Comparison of ENCODE assay signal across 9 cellular contexts in genomic region chr7:191105-192034, GRCh38. TPM values are rescaled to one million over a fixed set of nuclear protein-coding genes. Genes with fewer than 3 reads are reported as not detected.
DNase-seq lines count a peak whose midpoint lies in the region; ATAC-seq and TF ChIP-seq lines count a peak whose summit lies in the region.
"Had no signal": no experiment of that assay in that cellular context is flagged by ENCODE, and none has a peak within 500 bp of the region (broad histone marks: within the 10 kb centered on the region; RNA-seq: fewer than 3 reads in every experiment).

No MANE protein-coding gene starts in this region.

- peaks cover 61% of the 10 kb centered on the region for H3K4me1 Mint-ChIP-seq in brain

- no peak for ATAC-seq in GM18505 (IDR thresholded peaks at IDR 0.05; ENCODE audit: unreplicated experiment)
- no peak for ATAC-seq in HG03571 (IDR thresholded peaks at IDR 0.05; ENCODE audit: unreplicated experiment)

- peak overlapping the region; percentile 91 to 96 (median 93) for H3K4me3 Mint-ChIP-seq in brain

- H3K27ac Mint-ChIP-seq in brain = peak overlapping the region; percentile 96 to 99 (median 98)

- DNase-seq in EL (peak; percentile 75), NCI-H1694 (lab: John Stamatoyannopoulos, UW) (peak; percentile 50), UCSD-AML1 (lab: John Stamatoyannopoulos, UW; ENCODE audit: unreplicated experiment) (no peak)

- peaks cover 10 to 15% (median 10%) of the 10 kb centered on the region in 3 donors for H3K36me3 ChIP-seq in skeletal muscle tissue (ENCODE audit: control insufficient read depth in 3 of 3, insufficient read depth in 3 of 3, low read length in 3 of 3)
- H3K36me3 ChIP-seq: SJSA1 had no signal

- peaks cover 2% of the 10 kb centered on the region for H3K9me3 ChIP-seq in iPS-18c (ENCODE audit: control insufficient read depth, insufficient read depth, low read length)
- H3K9me3 ChIP-seq in skeletal muscle tissue (ENCODE audit: control insufficient read depth in 3 of 3, low read length in 3 of 3) = no peaks in the 10 kb centered on the region

- H3K36me3 Mint-ChIP-seq in brain = peaks cover 13% of the 10 kb centered on the region

- H3K4me1 ChIP-seq in skeletal muscle tissue (ENCODE audit: control insufficient read depth in 3 of 3, insufficient read depth in 3 of 3, low read length in 3 of 3) = peaks cover 52 to 61% (median 55%) of the 10 kb centered on the region in 3 donors

- H3K27me3 Mint-ChIP-seq in brain = peaks cover 6% of the 10 kb centered on the region

- no peak for TF ChIP-seq POLR2A in GM18505 (IDR thresholded peaks at IDR 0.05; ENCODE audit: borderline replicate concordance, extremely low read depth, insufficient read depth, insufficient read length)

- H3K27ac ChIP-seq in skeletal muscle tissue (ENCODE audit: low read depth, low read length) = peak overlapping the region; percentile 64
- H3K27ac ChIP-seq: SJSA1 had no signal

- H3K4me3 ChIP-seq in iPS-18c (ENCODE audit: insufficient read depth, low read depth, low read length) (peak overlapping the region; percentile 71; the same call in 1 of the 2 replicates), skeletal muscle tissue (ENCODE audit: low read length in 3 of 3) (peak overlapping the region; percentile 68 to 84 (median 83))

- no peak for TF ChIP-seq CTCF in brain (conservative IDR thresholded peaks at IDR 0.05)

- H3K9ac ChIP-seq in skeletal muscle tissue (ENCODE audit: low read depth in 1 of 3, low read length in 3 of 3) = peak overlapping the region; percentile 24 to 86 (median 36)

- peaks cover 0 to 3% (median 0%) of the 10 kb centered on the region in 5 experiments for H3K9me3 Mint-ChIP-seq in brain

- H3K27me3 ChIP-seq in skeletal muscle tissue (ENCODE audit: control insufficient read depth in 3 of 3, insufficient read depth in 3 of 3, low read length in 3 of 3) = no peaks in the 10 kb centered on the region

RNA-seq across cellular contexts. Expression of gene FAM20C, which starts 1.0 kb away (rescaled TPM):
- polyA plus RNA-seq in brain (ENCODE audit: insufficient read depth, low read depth, low replicate concordance) = 20.8 TPM
- total RNA-seq in skeletal muscle tissue = 14.6 TPM
